ENCODE assay signal across 24 cellular contexts in genomic region chr2:236823230-236823629, GRCh38.
"Had no signal": no experiment of that assay in that cellular context is flagged by ENCODE, and none has a peak within 500 bp of the region (broad histone marks: within the 10 kb centered on the region; RNA-seq: fewer than 3 reads in every experiment).

No MANE protein-coding gene starts in this region.

- H3K27me3 ChIP-seq: brain microvascular endothelial cell, foreskin keratinocyte, ovary, testis, upper lobe of left lung had no signal

- DNase-seq: activated CD4-positive, alpha-beta memory T cell treated with anti-CD3 and anti-CD28 coated beads, Interleukin-2, amount 10 ng/mL, durations not matched to agents 7 days and 5 days; activated CD4-positive, alpha-beta T cell treated with anti-CD3 and anti-CD28 coated beads for 48 hours; activated CD4-positive, CD25-positive, alpha-beta regulatory T cell; activated gamma-delta T cell; activated naive CD4-positive, alpha-beta T cell treated with anti-CD3 and anti-CD28 coated beads, Interleukin-2, amount 50 U/mL, for 16 hours; activated naive CD8-positive, alpha-beta T cell treated with anti-CD3 and anti-CD28 coated beads, Interleukin-2, amount 50 U/mL, for 24 hours; activated T-cell treated with anti-CD3 and anti-CD28 coated beads for 4 hours; brain microvascular endothelial cell; caudate nucleus; dermis blood vessel endothelial cell; effector CD8-positive, alpha-beta T cell; lower lobe of right lung; naive B cell; ovary; psoas muscle; right cardiac atrium; stimulated activated CD4-positive, alpha-beta T cell treated with anti-CD3 and anti-CD28 coated beads, Interleukin-12 subunit alpha, Interleukin-12 subunit beta, amount 100 ng/mL, for 4 hours; stimulated activated CD4-positive, alpha-beta T cell treated with anti-CD3 and anti-CD28 coated beads, Interleukin-4, amount 100 ng/mL, for 4 hours; T1000; testis had no signal

- H3K27ac Mint-ChIP-seq: activated CD4-positive, alpha-beta memory T cell treated with anti-CD3 and anti-CD28 coated beads, Interleukin-2, amount 10 ng/mL, durations not matched to agents 7 days and 5 days; activated naive CD8-positive, alpha-beta T cell treated with anti-CD3 and anti-CD28 coated beads, Interleukin-2, amount 50 U/mL, for 24 hours; activated T-helper 1 cell treated with anti-CD3 and anti-CD28 coated beads, Interleukin-12 subunit alpha, Interleukin-12 subunit beta, Interleukin-2, Interleukin-4 antibody, amounts not matched to agents 30 ng/mL and 10 ng/mL and 1 ng/mL, durations not matched to agents 14 hours and 24 hours and 36 hours; naive B cell; T-helper 1 cell treated with Interleukin-12 subunit alpha and Interleukin-12 subunit beta and Interleukin-4 antibody, amounts not matched to agents 30 μg/mL and 1 μg/mL, for 36 hours had no signal

- H3K9me3 ChIP-seq: lower lobe of right lung, ovary, testis had no signal

- H3K27ac ChIP-seq: brain microvascular endothelial cell, foreskin keratinocyte, lower lobe of right lung, ovary, psoas muscle, testis, upper lobe of left lung had no signal

- H3K4me1 ChIP-seq: foreskin keratinocyte, testis had no signal

- H3K27me3 Mint-ChIP-seq: activated CD4-positive, alpha-beta memory T cell treated with anti-CD3 and anti-CD28 coated beads, Interleukin-2, amount 10 ng/mL, durations not matched to agents 7 days and 5 days had no signal

- H3K4me3 Mint-ChIP-seq: activated CD4-positive, alpha-beta memory T cell treated with anti-CD3 and anti-CD28 coated beads, Interleukin-2, amount 10 ng/mL, durations not matched to agents 7 days and 5 days; activated naive CD8-positive, alpha-beta T cell treated with anti-CD3 and anti-CD28 coated beads, Interleukin-2, amount 50 U/mL, for 24 hours; activated T-helper 1 cell treated with anti-CD3 and anti-CD28 coated beads, Interleukin-12 subunit alpha, Interleukin-12 subunit beta, Interleukin-2, Interleukin-4 antibody, amounts not matched to agents 30 ng/mL and 10 ng/mL and 1 ng/mL, durations not matched to agents 14 hours and 24 hours and 36 hours; naive B cell; T-helper 1 cell treated with Interleukin-12 subunit alpha and Interleukin-12 subunit beta and Interleukin-4 antibody, amounts not matched to agents 30 μg/mL and 1 μg/mL, for 36 hours had no signal

- H3K4me3 ChIP-seq: lower lobe of right lung, ovary, psoas muscle, testis, upper lobe of left lung had no signal

- H3K36me3 ChIP-seq: brain microvascular endothelial cell, lower lobe of right lung, ovary, upper lobe of left lung had no signal

- H3K9me3 Mint-ChIP-seq: activated CD4-positive, alpha-beta memory T cell treated with anti-CD3 and anti-CD28 coated beads, Interleukin-2, amount 10 ng/mL, durations not matched to agents 7 days and 5 days; activated T-helper 1 cell treated with anti-CD3 and anti-CD28 coated beads, Interleukin-12 subunit alpha, Interleukin-12 subunit beta, Interleukin-2, Interleukin-4 antibody, amounts not matched to agents 30 ng/mL and 10 ng/mL and 1 ng/mL, durations not matched to agents 14 hours and 24 hours and 36 hours had no signal

- H3K4me1 Mint-ChIP-seq: activated CD4-positive, alpha-beta memory T cell treated with anti-CD3 and anti-CD28 coated beads, Interleukin-2, amount 10 ng/mL, durations not matched to agents 7 days and 5 days; activated naive CD8-positive, alpha-beta T cell treated with anti-CD3 and anti-CD28 coated beads, Interleukin-2, amount 50 U/mL, for 24 hours; naive B cell had no signal
